Comparison of ENCODE assay signal across 1 cellular context in the genomic region with DNA sequence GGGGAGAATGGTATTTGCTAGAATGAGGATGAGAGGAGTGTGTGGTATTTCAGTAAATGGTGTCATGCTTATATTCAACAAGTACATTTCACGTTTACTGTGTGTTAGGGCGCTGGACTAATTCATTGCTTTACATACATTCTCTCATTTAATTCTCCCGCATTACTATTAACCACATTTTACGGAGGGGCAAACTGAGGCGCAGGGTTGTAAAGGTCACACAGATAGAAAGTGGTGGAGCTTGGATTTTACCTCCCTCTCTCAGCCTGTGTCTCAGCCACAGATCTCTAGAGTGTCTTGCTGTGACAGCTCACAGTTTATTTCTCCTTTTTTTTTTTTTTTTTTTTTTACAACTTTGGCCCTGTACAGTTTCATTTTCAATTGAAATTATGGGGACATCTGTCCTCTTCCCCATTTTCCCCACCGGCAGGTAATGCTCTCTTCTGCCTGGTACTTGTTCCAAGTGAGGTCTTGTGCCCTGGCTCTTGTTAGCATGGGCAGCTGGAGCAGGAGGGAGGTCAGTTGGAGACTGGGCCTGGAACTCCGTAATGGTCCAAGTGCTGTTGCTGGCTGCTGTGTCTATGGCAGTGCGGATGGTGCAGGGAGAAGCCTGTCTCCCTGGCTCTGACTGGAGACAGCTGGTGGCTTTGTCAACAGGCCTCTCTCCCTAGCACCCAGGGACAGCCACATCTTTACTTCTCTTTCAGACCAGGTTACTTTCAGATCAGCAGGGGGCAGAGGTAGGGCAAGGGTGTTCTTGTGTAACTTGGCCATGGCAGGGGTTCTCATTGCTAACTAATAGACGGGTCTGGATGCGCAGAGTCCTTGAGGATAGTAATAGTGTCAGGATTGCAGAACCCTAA.
TF ChIP-seq lines count a peak whose summit lies in the region.

No MANE protein-coding gene starts in this region.

TF ChIP-seq in HepG2, 621 proteins besides CTCF, POLR2A, EP300 and RAD21 (continued from another document and continues in another):
- TF ChIP-seq ZNF142 (CRISPR knock-in tag; IDR thresholded peaks at IDR 0.05) (peak; percentile 90), GTF3A (CRISPR knock-in tag; conservative IDR thresholded peaks at IDR 0.05) (no peak), BCL3 (CRISPR knock-in tag; IDR thresholded peaks at IDR 0.05) (no peak), EED (CRISPR knock-in tag; IDR thresholded peaks at IDR 0.05) (no peak), ZFX (CRISPR knock-in tag; IDR thresholded peaks at IDR 0.05; ENCODE audit: low read depth) (peak; percentile 77), HDAC1 (CRISPR knock-in tag; IDR thresholded peaks at IDR 0.05) (peak; percentile 41; the same call in 1 of the 2 replicates), ZNF136 (CRISPR knock-in tag; IDR thresholded peaks at IDR 0.05; ENCODE audit: low read depth) (no peak), ZNF879 (CRISPR knock-in tag; IDR thresholded peaks at IDR 0.05) (no peak), SIN3A (IDR thresholded peaks at IDR 0.05; ENCODE audit: borderline replicate concordance, low read depth, low read length) (peak; percentile 81; the same call in 1 of the 2 replicates), NCOA1 (CRISPR knock-in tag; IDR thresholded peaks at IDR 0.05) (no peak), SOX6 (IDR thresholded peaks at IDR 0.05) (no peak), SOX6 (CRISPR knock-in tag; IDR thresholded peaks at IDR 0.05) (peak; percentile 36; the same call in 1 of the 2 replicates), BRCA1 (CRISPR knock-in tag; IDR thresholded peaks at IDR 0.05) (no peak), CC2D1A (CRISPR knock-in tag; IDR thresholded peaks at IDR 0.05) (no peak), ZBTB43 (CRISPR knock-in tag; conservative IDR thresholded peaks at IDR 0.05) (no peak), FOSL2 (CRISPR knock-in tag; IDR thresholded peaks at IDR 0.05) (0 out of 2 replicates have a peak, but pooled peaks have one; percentile 15), CEBPG (CRISPR knock-in tag; IDR thresholded peaks at IDR 0.05) (peak; percentile 57), TFAP4 (IDR thresholded peaks at IDR 0.05; ENCODE audit: borderline replicate concordance, low read depth) (peak; percentile 97), STAT5B (CRISPR knock-in tag; IDR thresholded peaks at IDR 0.05) (no peak), SUZ12 (IDR thresholded peaks at IDR 0.05; ENCODE audit: low read depth, low read length) (no peak), PAXIP1 (CRISPR knock-in tag; conservative IDR thresholded peaks at IDR 0.05) (no peak), DDIT3 (CRISPR knock-in tag; IDR thresholded peaks at IDR 0.05) (no peak), REST (IDR thresholded peaks at IDR 0.05; ENCODE audit: borderline replicate concordance in 1 of 2, low read depth in 1 of 2, low read length in 2 of 2) (no peak), ZFY (CRISPR knock-in tag; IDR thresholded peaks at IDR 0.05) (peak; percentile 46; the same call in 1 of the 2 replicates), HNF1B (CRISPR knock-in tag; IDR thresholded peaks at IDR 0.05) (0 out of 2 replicates have a peak, but pooled peaks have one; percentile 36), FOXK2 (IDR thresholded peaks at IDR 0.05) (peak; percentile 34; the same call in 1 of the 2 replicates)
- TF ChIP-seq, protein P1, sequence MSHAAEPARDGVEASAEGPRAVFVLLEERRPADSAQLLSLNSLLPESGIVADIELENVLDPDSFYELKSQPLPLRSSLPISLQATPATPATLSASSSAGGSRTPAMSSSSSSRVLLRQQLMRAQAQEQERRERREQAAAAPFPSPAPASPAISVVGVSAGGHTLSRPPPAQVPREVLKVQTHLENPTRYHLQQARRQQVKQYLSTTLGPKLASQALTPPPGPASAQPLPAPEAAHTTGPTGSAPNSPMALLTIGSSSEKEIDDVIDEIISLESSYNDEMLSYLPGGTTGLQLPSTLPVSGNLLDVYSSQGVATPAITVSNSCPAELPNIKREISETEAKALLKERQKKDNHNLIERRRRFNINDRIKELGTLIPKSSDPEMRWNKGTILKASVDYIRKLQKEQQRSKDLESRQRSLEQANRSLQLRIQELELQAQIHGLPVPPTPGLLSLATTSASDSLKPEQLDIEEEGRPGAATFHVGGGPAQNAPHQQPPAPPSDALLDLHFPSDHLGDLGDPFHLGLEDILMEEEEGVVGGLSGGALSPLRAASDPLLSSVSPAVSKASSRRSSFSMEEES (CRISPR knock-in tag; IDR thresholded peaks at IDR 0.05) = no peak
- TF ChIP-seq, protein P2, sequence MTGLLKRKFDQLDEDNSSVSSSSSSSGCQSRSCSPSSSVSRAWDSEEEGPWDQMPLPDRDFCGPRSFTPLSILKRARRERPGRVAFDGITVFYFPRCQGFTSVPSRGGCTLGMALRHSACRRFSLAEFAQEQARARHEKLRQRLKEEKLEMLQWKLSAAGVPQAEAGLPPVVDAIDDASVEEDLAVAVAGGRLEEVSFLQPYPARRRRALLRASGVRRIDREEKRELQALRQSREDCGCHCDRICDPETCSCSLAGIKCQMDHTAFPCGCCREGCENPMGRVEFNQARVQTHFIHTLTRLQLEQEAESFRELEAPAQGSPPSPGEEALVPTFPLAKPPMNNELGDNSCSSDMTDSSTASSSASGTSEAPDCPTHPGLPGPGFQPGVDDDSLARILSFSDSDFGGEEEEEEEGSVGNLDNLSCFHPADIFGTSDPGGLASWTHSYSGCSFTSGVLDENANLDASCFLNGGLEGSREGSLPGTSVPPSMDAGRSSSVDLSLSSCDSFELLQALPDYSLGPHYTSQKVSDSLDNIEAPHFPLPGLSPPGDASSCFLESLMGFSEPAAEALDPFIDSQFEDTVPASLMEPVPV (CRISPR knock-in tag; IDR thresholded peaks at IDR 0.05) = no peak
